8 cellular contexts compared by ENCODE assay signal in the genomic region with DNA sequence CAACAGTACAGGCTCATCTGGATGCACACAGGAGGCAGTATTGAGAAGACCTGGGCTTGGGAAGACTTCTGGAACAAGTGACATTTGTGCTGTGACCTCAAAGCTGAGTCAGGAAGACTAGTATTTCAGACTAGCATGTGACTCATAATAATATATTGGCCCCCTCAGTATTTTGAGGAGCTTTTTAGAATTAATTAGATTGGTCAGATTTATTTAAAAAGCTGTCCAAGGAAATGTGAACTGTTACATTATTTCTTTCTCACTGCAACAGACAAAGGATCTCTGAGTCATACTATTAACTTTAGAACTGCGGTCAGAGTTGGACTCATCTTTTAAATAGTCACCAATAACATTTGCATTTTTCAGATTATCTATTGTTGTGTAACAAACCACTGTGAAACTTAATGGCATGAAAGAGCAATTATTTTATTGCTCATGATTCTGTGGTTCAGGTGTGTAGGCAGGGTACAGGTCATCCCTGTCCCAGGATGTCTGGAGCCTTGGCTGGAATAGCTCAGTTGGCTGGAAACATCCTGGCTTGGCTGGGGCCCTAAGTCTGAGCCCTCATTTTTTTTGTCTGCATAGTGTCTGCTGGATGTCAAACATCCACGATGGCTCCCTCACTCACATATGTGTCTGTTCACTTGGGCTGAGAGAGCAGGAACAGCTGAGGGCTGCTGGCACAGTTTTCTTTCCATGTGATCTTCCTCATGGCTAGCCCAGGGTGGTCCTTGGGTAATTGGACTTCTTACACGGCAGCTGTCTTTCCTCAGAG. TPM values are rescaled to one million over a fixed set of nuclear protein-coding genes. Genes with fewer than 3 reads are reported as not detected.
A peak's percentile ranks its signal among the peaks of the same experiment; 100 is the strongest.
DNase-seq lines count a peak whose midpoint lies in the region; ATAC-seq and TF ChIP-seq lines count a peak whose summit lies in the region.

No MANE protein-coding gene starts in this region.

- no peaks in the 10 kb centered on the region for H3K9me3 Mint-ChIP-seq in brain

- intact Hi-C loops in lower leg skin (cut with DNase I; ENCODE audit: low total_unique reads): no loop called here

- H3K4me3 Mint-ChIP-seq in brain: peak overlapping the region in 1 of 5 experiments; percentile 17

- H3K79me2 ChIP-seq in ACC112 (ENCODE audit: control insufficient read depth, insufficient read depth, low read length, unreplicated experiment): peaks cover 7% of the 10 kb centered on the region

- ATAC-seq in GM19372 (IDR thresholded peaks at IDR 0.05; ENCODE audit: low read depth, unreplicated experiment) (peak; percentile 75), HG03159 (IDR thresholded peaks at IDR 0.05; ENCODE audit: unreplicated experiment) (peak; percentile 95)

- no peaks in the 10 kb centered on the region for H3K36me3 ChIP-seq in ACC112 (ENCODE audit: insufficient read depth, low read length)

- DNase-seq in mucosa of gallbladder (ENCODE audit: low spot score) (peak; percentile 57), lower leg skin (ENCODE audit: low spot score in 2 of 2) (no peak), NCI-H1092 (lab: John Stamatoyannopoulos, UW) (no peak)
- DNase-seq in stimulated activated CD4-positive, alpha-beta T cell treated with anti-CD3 and anti-CD28 coated beads, Interleukin-1b, Interleukin-23, amount 100 ng/mL, for 48 hours: no peak

- no peaks in the 10 kb centered on the region for H3K27me3 Mint-ChIP-seq in brain

- H3K27ac Mint-ChIP-seq in brain: peak overlapping the region in 4 of 5 experiments; percentile 66 to 90 (median 82)

- H3K4me1 Mint-ChIP-seq in brain: peaks cover 32% of the 10 kb centered on the region

- H3K4me1 ChIP-seq in ACC112 (ENCODE audit: control insufficient read depth, insufficient read depth, low read length, unreplicated experiment): peaks cover 22% of the 10 kb centered on the region

- H3K4me3 ChIP-seq in ACC112 (ENCODE audit: low read depth, low read length) (peak overlapping the region; percentile 24; the same call in 1 of the 2 replicates), lower leg skin (ENCODE audit: low read depth, poor library complexity, severe bottlenecking) (no peak overlapping the region)

- peak overlapping the region; percentile 98 for H3K27ac ChIP-seq in ACC112 (ENCODE audit: low read depth, low read length)

- H3K27me3 ChIP-seq in ACC112 (ENCODE audit: insufficient read depth, low read length): no peaks in the 10 kb centered on the region

- H3K36me3 Mint-ChIP-seq in brain: peaks cover 55% of the 10 kb centered on the region

- 44 to 67% methylated on average over 3 of the region's 3 CpGs for WGBS in lower leg skin, 2 donors

- TF ChIP-seq POLR2A in lower leg skin (IDR thresholded peaks at IDR 0.05): no peak

- TF ChIP-seq CTCF in brain (conservative IDR thresholded peaks at IDR 0.05): no peak
- TF ChIP-seq CTCF in lower leg skin (IDR thresholded peaks at IDR 0.05): no peak

- H2AFZ ChIP-seq in ACC112 (ENCODE audit: low read length, unreplicated experiment): no peak overlapping the region

RNA-seq across cellular contexts. Expression of a gene that starts 46.8 kb away (rescaled TPM):
- polyA plus RNA-seq in brain (ENCODE audit: insufficient read depth, low read depth, low replicate concordance): 12.8 TPM
- total RNA-seq in mucosa of gallbladder: 36.5 TPM
- total RNA-seq in lower leg skin: 10 to 100 TPM; 22.8 to 33.8 (median 30.4) TPM
